ENCODE assay signal across 11 cellular contexts in the genomic region with DNA sequence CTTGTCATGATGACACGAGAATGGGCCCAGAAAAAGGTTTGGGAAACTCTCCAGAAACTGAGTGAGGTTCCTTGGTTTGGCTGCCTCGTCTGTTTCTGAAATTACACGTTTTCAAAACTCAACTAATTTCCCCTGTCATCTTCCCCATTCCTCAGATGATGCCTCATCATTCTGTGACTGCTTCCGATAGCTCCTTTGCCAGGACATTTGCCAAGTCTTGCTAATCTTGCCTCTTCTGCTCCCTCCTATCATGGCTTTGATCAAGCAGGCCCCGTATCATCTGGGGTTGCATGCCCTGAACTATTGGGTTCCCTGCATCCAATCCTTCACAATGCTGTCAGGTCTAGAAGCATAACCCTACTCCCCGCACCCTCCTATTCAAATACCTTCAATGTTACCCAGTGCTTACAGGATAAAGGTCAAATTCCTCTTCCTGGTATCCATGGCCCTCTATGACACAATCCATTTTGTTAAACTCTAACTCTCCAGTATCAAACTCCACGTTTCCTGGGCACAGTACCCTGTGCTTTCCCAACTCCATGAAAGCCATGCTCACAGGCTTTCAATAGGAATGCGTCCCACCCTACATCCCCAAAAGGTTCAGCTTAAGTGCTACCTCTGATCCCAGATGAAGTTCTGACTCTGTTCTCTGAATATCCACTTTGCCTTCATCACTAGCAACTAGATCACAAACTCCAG. TPM values are rescaled to one million over a fixed set of nuclear protein-coding genes. Genes with fewer than 3 reads are reported as not detected.
DNase-seq lines count a peak whose midpoint lies in the region; ATAC-seq and TF ChIP-seq lines count a peak whose summit lies in the region.
"Had no signal": no experiment of that assay in that cellular context is flagged by ENCODE, and none has a peak within 500 bp of the region (broad histone marks: within the 10 kb centered on the region; RNA-seq: fewer than 3 reads in every experiment).

No MANE protein-coding gene starts in this region.

- H3K4me1 ChIP-seq in breast epithelium (no peaks in the 10 kb centered on the region), subcutaneous abdominal adipose tissue (ENCODE audit: control insufficient read depth in 5 of 5, insufficient read depth in 5 of 5, low read length in 5 of 5) (peaks cover 0 to 10% (median 8%) of the 10 kb centered on the region in 5 donors)
- H3K4me1 ChIP-seq: BLaER1 treated with 17β-estradiol and CSF1 and Interleukin-3, amounts not matched to agents 10 nM and 100 nM had no signal

- H3K4me3 ChIP-seq in breast epithelium (no peak overlapping the region), subcutaneous abdominal adipose tissue (ENCODE audit: low read depth in 1 of 5, low read length in 5 of 5) (no peak overlapping the region)
- H3K4me3 ChIP-seq: BLaER1 treated with 17β-estradiol and CSF1 and Interleukin-3, amounts not matched to agents 10 nM and 100 nM had no signal

- no peak for TF ChIP-seq POLR2A in breast epithelium (IDR thresholded peaks at IDR 0.05)

- DNase-seq in MCF 10A (ENCODE audit: unreplicated experiment), result peak; percentile 47
- DNase-seq in breast epithelium (ENCODE audit: low spot score in 2 of 2), result no peak
- peak; percentile 71 for DNase-seq in astrocyte of the hippocampus (ENCODE audit: low read depth, low spot score)
- peak; percentile 93 for DNase-seq in iris pigment epithelial cell (ENCODE audit: low read depth)
- DNase-seq in activated CD4-positive, alpha-beta T cell treated with anti-CD3 and anti-CD28 coated beads for 36 hours, result no peak
- DNase-seq in COLO668 (lab: John Stamatoyannopoulos, UW; ENCODE audit: unreplicated experiment), result no peak

- ATAC-seq in HG03442 (IDR thresholded peaks at IDR 0.05; ENCODE audit: unreplicated experiment), result no peak
- no peak for ATAC-seq in activated CD4-positive, alpha-beta T cell treated with anti-CD3 and anti-CD28 coated beads for 36 hours

- intact Hi-C loops in MCF 10A (cut with micrococcal nuclease) (no loop called here), breast epithelium (cut with DNase I; ENCODE audit: low total_unique reads) (no loop called here)
- intact Hi-C loops in activated CD4-positive, alpha-beta T cell treated with anti-CD3 and anti-CD28 coated beads for 36 hours (cut with DNase I, micrococcal nuclease), result no loop called here

- no peak overlapping the region for H3K27ac Mint-ChIP-seq in MCF 10A (ENCODE audit: low read depth, unreplicated experiment)
- no peak overlapping the region for H3K27ac Mint-ChIP-seq in activated CD4-positive, alpha-beta T cell treated with anti-CD3 and anti-CD28 coated beads for 36 hours
- H3K27ac Mint-ChIP-seq: dendritic cell treated with granulocyte-macrophage colony-stimulating factor and Interleukin-4, amounts not matched to agents 40 ng/mL and 50 ng/mL, for 4 days; memory B cell had no signal

- no peaks in the 10 kb centered on the region for H3K36me3 ChIP-seq in breast epithelium
- H3K36me3 ChIP-seq in subcutaneous abdominal adipose tissue (ENCODE audit: control insufficient read depth in 5 of 5, insufficient read depth in 5 of 5, low read length in 5 of 5), result peaks cover 7 to 59% (median 51%) of the 10 kb centered on the region in 5 donors

- TF ChIP-seq CTCF in MCF 10A (IDR thresholded peaks at IDR 0.05; ENCODE audit: unreplicated experiment) (no peak), breast epithelium (IDR thresholded peaks at IDR 0.05) (no peak)

- no peak overlapping the region for H3K4me3 Mint-ChIP-seq in MCF 10A (ENCODE audit: unreplicated experiment)
- no peak overlapping the region for H3K4me3 Mint-ChIP-seq in activated CD4-positive, alpha-beta T cell treated with anti-CD3 and anti-CD28 coated beads for 36 hours
- H3K4me3 Mint-ChIP-seq: dendritic cell treated with granulocyte-macrophage colony-stimulating factor and Interleukin-4, amounts not matched to agents 40 ng/mL and 50 ng/mL, for 4 days; memory B cell had no signal

- no peak overlapping the region for H3K27ac ChIP-seq in breast epithelium
- peak overlapping the region; percentile 75 for H3K27ac ChIP-seq in subcutaneous abdominal adipose tissue (ENCODE audit: low read depth, low read length)
- H3K27ac ChIP-seq: BLaER1 treated with 17β-estradiol and CSF1 and Interleukin-3, amounts not matched to agents 10 nM and 100 nM had no signal

- no peaks in the 10 kb centered on the region for H3K27me3 ChIP-seq in breast epithelium
- H3K27me3 ChIP-seq in subcutaneous abdominal adipose tissue (ENCODE audit: control insufficient read depth in 5 of 5, insufficient read depth in 4 of 5, low read length in 5 of 5), result no peaks in the 10 kb centered on the region
- H3K27me3 ChIP-seq: BLaER1 treated with 17β-estradiol and CSF1 and Interleukin-3, amounts not matched to agents 10 nM and 100 nM had no signal

- peaks cover 79% of the 10 kb centered on the region for H3K36me3 Mint-ChIP-seq in MCF 10A (ENCODE audit: insufficient read depth, unreplicated experiment)
- H3K36me3 Mint-ChIP-seq in activated CD4-positive, alpha-beta T cell treated with anti-CD3 and anti-CD28 coated beads for 36 hours (ENCODE audit: low read depth), result peaks cover 69% of the 10 kb centered on the region

- H3K9me3 Mint-ChIP-seq in MCF 10A (ENCODE audit: unreplicated experiment), result no peaks in the 10 kb centered on the region
- no peaks in the 10 kb centered on the region for H3K9me3 Mint-ChIP-seq in activated CD4-positive, alpha-beta T cell treated with anti-CD3 and anti-CD28 coated beads for 36 hours (ENCODE audit: low read depth)
- H3K9me3 Mint-ChIP-seq: dendritic cell treated with granulocyte-macrophage colony-stimulating factor and Interleukin-4, amounts not matched to agents 40 ng/mL and 50 ng/mL, for 4 days; memory B cell had no signal

- no peaks in the 10 kb centered on the region for H3K27me3 Mint-ChIP-seq in MCF 10A (ENCODE audit: insufficient read depth, unreplicated experiment)
- no peaks in the 10 kb centered on the region for H3K27me3 Mint-ChIP-seq in activated CD4-positive, alpha-beta T cell treated with anti-CD3 and anti-CD28 coated beads for 36 hours
- H3K27me3 Mint-ChIP-seq: dendritic cell treated with granulocyte-macrophage colony-stimulating factor and Interleukin-4, amounts not matched to agents 40 ng/mL and 50 ng/mL, for 4 days; memory B cell had no signal

- POLR2A ChIA-PET in MCF 10A (lab: Yijun Ruan, JAX), result interaction anchor here (1.0 kb wide), 1 partner anchor 15 kb away, joined by 3 read pairs; no protein-coding TSS in a partner anchor
- POLR2A ChIA-PET in activated CD4-positive, alpha-beta T cell treated with anti-CD3 and anti-CD28 coated beads for 36 hours (lab: Charles Lee), result no interaction called here

- no peak overlapping the region for H3K9ac ChIP-seq in subcutaneous abdominal adipose tissue (ENCODE audit: low read length in 5 of 5)
- H3K9ac ChIP-seq: BLaER1 treated with 17β-estradiol and CSF1 and Interleukin-3, amounts not matched to agents 10 nM and 100 nM had no signal

- CTCF ChIA-PET in MCF 10A (lab: Yijun Ruan, JAX), result no interaction called here
- CTCF ChIA-PET in activated CD4-positive, alpha-beta T cell treated with anti-CD3 and anti-CD28 coated beads for 36 hours (lab: Charles Lee), result interaction anchor here (1.6 kb wide), 1 partner anchor 262 kb away, joined by 3 read pairs; no protein-coding TSS in a partner anchor

- H3K9me3 ChIP-seq in breast epithelium (no peaks in the 10 kb centered on the region), subcutaneous abdominal adipose tissue (ENCODE audit: control insufficient read depth in 5 of 5, low read length in 5 of 5) (no peaks in the 10 kb centered on the region)
- H3K9me3 ChIP-seq: BLaER1 treated with 17β-estradiol and CSF1 and Interleukin-3, amounts not matched to agents 10 nM and 100 nM had no signal

- no TSS peak for BruUV-seq in MCF 10A (replicated peaks; lab: Mats Ljungman, UMichigan)

- no peaks in the 10 kb centered on the region for H3K4me1 Mint-ChIP-seq in MCF 10A (ENCODE audit: insufficient read depth, unreplicated experiment)
- no peaks in the 10 kb centered on the region for H3K4me1 Mint-ChIP-seq in activated CD4-positive, alpha-beta T cell treated with anti-CD3 and anti-CD28 coated beads for 36 hours

RNA-seq across cellular contexts. Expression of gene TMEM200B, which starts 22.2 kb away (rescaled TPM):
- total RNA-seq in MCF 10A (2022), result not detected in 2 replicates
- total RNA-seq in breast epithelium, result 10 to 100 TPM in 2 of 3 donors, 1 to 10 TPM in 1; 4.5 to 21.0 (median 12.1) TPM
- total RNA-seq in activated CD4-positive, alpha-beta T cell treated with anti-CD3 and anti-CD28 coated beads for 36 hours, result 1 to 10 TPM; 1.1 TPM

RNA-seq across cellular contexts. Expression of gene SRSF4, which starts 35.8 kb away (rescaled TPM):
- total RNA-seq in MCF 10A (2022) (95.8 and 97.9 TPM in 2 replicates), breast epithelium (10 to 100 TPM; 79.7 to 86.2 (median 85.2) TPM)
- 100 to 1,000 TPM; 129 to 147 TPM for total RNA-seq in activated CD4-positive, alpha-beta T cell treated with anti-CD3 and anti-CD28 coated beads for 36 hours

Comparison
In these comparisons a context has a peak if more than half of its experiments do, and no peak if none do; other contexts are left out.
1. DNase-seq: peak in MCF 10A (single experiment), astrocyte of the hippocampus (single experiment) and iris pigment epithelial cell (single experiment); none in breast epithelium (0 of 2), activated CD4-positive, alpha-beta T cell treated with anti-CD3 and anti-CD28 coated beads for 36 hours (single experiment) and COLO668 (single experiment).